8 cellular contexts compared by ENCODE assay signal in genomic region chr5:91383956-91384300, GRCh38. TPM values are rescaled to one million over a fixed set of nuclear protein-coding genes. Genes with fewer than 3 reads are reported as not detected.
DNase-seq lines count a peak whose midpoint lies in the region; ATAC-seq and TF ChIP-seq lines count a peak whose summit lies in the region.

No MANE protein-coding gene starts in this region.

- WGBS in aorta, 2 donors = 3% methylated on average over 7 of the region's 7 CpGs

- intact Hi-C loops in activated CD4-positive, alpha-beta T cell treated with anti-CD3 and anti-CD28 coated beads, Interleukin-2, amount 10 ng/mL, durations not matched to agents 24 days and 14 days (cut with micrococcal nuclease) = loop anchor here (1.0 to 5.0 kb wide), 6 partner anchors 23 to 912 kb away; partner anchors contain the start of genes MBLAC2 and POLR3G
- intact Hi-C loops in aorta (cut with DNase I) = loop anchor here (1.0 to 10.0 kb wide), 11 partner anchors 102 to 519 kb away; no protein-coding TSS in a partner anchor

- peaks cover 6% of the 10 kb centered on the region for H3K4me1 ChIP-seq in OCI-LY3 (ENCODE audit: low read length)
- H3K4me1 ChIP-seq in aorta (ENCODE audit: control insufficient read depth in 1 of 2, insufficient read depth in 2 of 2, low read length in 2 of 2) = no peaks in the 10 kb centered on the region

- peak overlapping the region; percentile 82 for H3K9ac ChIP-seq in OCI-LY3 (ENCODE audit: low read length)

- H3K9me3 ChIP-seq in OCI-LY3 (ENCODE audit: insufficient read depth, low read length) (no peaks in the 10 kb centered on the region), aorta (ENCODE audit: control insufficient read depth, low read length) (no peaks in the 10 kb centered on the region)

- H3K4me3 ChIP-seq in OCI-LY3 (ENCODE audit: low read length) = peak overlapping the region; percentile 96
- peak overlapping the region; percentile 82 for H3K4me3 ChIP-seq in choroid plexus epithelial cell (ENCODE audit: low read depth, low read length)
- peak overlapping the region; percentile 80 to 94 for H3K4me3 ChIP-seq in aorta (ENCODE audit: low read length in 2 of 2)

- peak overlapping the region; percentile 94 for H3K4me3 Mint-ChIP-seq in activated CD4-positive, alpha-beta T cell treated with anti-CD3 and anti-CD28 coated beads, Interleukin-2, amount 10 ng/mL, durations not matched to agents 24 days and 14 days
- peak overlapping the region; percentile 97 for H3K4me3 Mint-ChIP-seq in mesothelial cell of epicardium

- DNase-seq in activated CD4-positive, alpha-beta T cell treated with anti-CD3 and anti-CD28 coated beads, Interleukin-2, amount 10 ng/mL, durations not matched to agents 24 days and 14 days = peak; percentile 76
- DNase-seq in activated CD4-positive, alpha-beta T cell treated with anti-CD3 and anti-CD28 coated beads for 1 hour = no peak
- peak; percentile 42 for DNase-seq in choroid plexus epithelial cell (ENCODE audit: low read depth)
- DNase-seq in mesothelial cell of epicardium (ENCODE audit: low spot score in 2 of 2, unreplicated experiment in 2 of 2) = no peak
- DNase-seq in aorta = no peak
- DNase-seq in hepatic stellate cell (ENCODE audit: low spot score) = no peak
- no peak for DNase-seq in iPS-NIHi7 (ENCODE audit: extremely low spot score)

- H3K27me3 Mint-ChIP-seq in activated CD4-positive, alpha-beta T cell treated with anti-CD3 and anti-CD28 coated beads, Interleukin-2, amount 10 ng/mL, durations not matched to agents 24 days and 14 days = peaks cover 4% of the 10 kb centered on the region
- H3K27me3 Mint-ChIP-seq in mesothelial cell of epicardium (ENCODE audit: low read depth) = no peaks in the 10 kb centered on the region

- H3K27ac Mint-ChIP-seq in activated CD4-positive, alpha-beta T cell treated with anti-CD3 and anti-CD28 coated beads, Interleukin-2, amount 10 ng/mL, durations not matched to agents 24 days and 14 days = peak overlapping the region; percentile 99
- peak overlapping the region; percentile 99 for H3K27ac Mint-ChIP-seq in mesothelial cell of epicardium

- H3K36me3 Mint-ChIP-seq in activated CD4-positive, alpha-beta T cell treated with anti-CD3 and anti-CD28 coated beads, Interleukin-2, amount 10 ng/mL, durations not matched to agents 24 days and 14 days (ENCODE audit: low read depth) = peaks cover 2% of the 10 kb centered on the region
- no peaks in the 10 kb centered on the region for H3K36me3 Mint-ChIP-seq in mesothelial cell of epicardium

- peaks cover 2% of the 10 kb centered on the region for H3K36me3 ChIP-seq in OCI-LY3 (replicated peaks; ENCODE audit: low read depth, low read length)
- no peaks in the 10 kb centered on the region for H3K36me3 ChIP-seq in aorta (ENCODE audit: control insufficient read depth in 1 of 2, insufficient read depth in 2 of 2, low read length in 1 of 2)

- H3K27me3 ChIP-seq in OCI-LY3 (ENCODE audit: low read depth, low read length) (no peaks in the 10 kb centered on the region), aorta (ENCODE audit: control insufficient read depth in 1 of 2, insufficient read depth in 2 of 2, low read length in 1 of 2) (no peaks in the 10 kb centered on the region)

- peak overlapping the region; percentile 97 for H3K27ac ChIP-seq in OCI-LY3 (ENCODE audit: low read length)
- peak overlapping the region in 1 of 2 donors; percentile 93 for H3K27ac ChIP-seq in aorta (ENCODE audit: low read depth in 1 of 2, low read length in 2 of 2)

- H3K79me2 ChIP-seq in OCI-LY3 (ENCODE audit: low read length) = peaks cover 36% of the 10 kb centered on the region

- H3K9me3 Mint-ChIP-seq in activated CD4-positive, alpha-beta T cell treated with anti-CD3 and anti-CD28 coated beads, Interleukin-2, amount 10 ng/mL, durations not matched to agents 24 days and 14 days = no peaks in the 10 kb centered on the region
- H3K9me3 Mint-ChIP-seq in mesothelial cell of epicardium = peaks cover 4% of the 10 kb centered on the region

- no peak for ATAC-seq in aorta (ENCODE audit: low FRiP score)

- H2AFZ ChIP-seq in OCI-LY3 (ENCODE audit: low read depth, low read length) = peak overlapping the region; percentile 82; the same call in 1 of the 2 replicates

- H4K20me1 ChIP-seq in OCI-LY3 (ENCODE audit: insufficient read depth, low read length) = no peaks in the 10 kb centered on the region

- peak overlapping the region; percentile 75 for H3K4me2 ChIP-seq in OCI-LY3 (ENCODE audit: low read length)

- TF ChIP-seq CTCF in OCI-LY3 (IDR thresholded peaks at IDR 0.05; ENCODE audit: low read depth, low read length) (no peak), choroid plexus epithelial cell (conservative IDR thresholded peaks at IDR 0.05; ENCODE audit: low read depth, low read length) (no peak), mesothelial cell of epicardium (IDR thresholded peaks at IDR 0.05; ENCODE audit: unreplicated experiment) (no peak)

- H3K4me1 Mint-ChIP-seq in activated CD4-positive, alpha-beta T cell treated with anti-CD3 and anti-CD28 coated beads, Interleukin-2, amount 10 ng/mL, durations not matched to agents 24 days and 14 days = peaks cover 20% of the 10 kb centered on the region
- peaks cover 17% of the 10 kb centered on the region for H3K4me1 Mint-ChIP-seq in mesothelial cell of epicardium

RNA-seq across cellular contexts. Expression of gene ARRDC3, which starts 0.8 kb away (rescaled TPM):
- total RNA-seq in activated CD4-positive, alpha-beta T cell treated with anti-CD3 and anti-CD28 coated beads, Interleukin-2, amount 10 ng/mL, durations not matched to agents 24 days and 14 days = 12.4 and 13.1 TPM in 2 replicates
- total RNA-seq in mesothelial cell of epicardium (43.8 to 49.9 TPM (median 45.9 TPM) in 3 replicates), aorta (10 to 100 TPM; 45.6 to 72.2 TPM)
- polyA plus RNA-seq in aorta = 10 to 100 TPM; 11.4 to 13.0 TPM

Comparison
In these comparisons a context has a peak if more than half of its experiments do, and no peak if none do; other contexts are left out.
1. DNase-seq: peak in activated CD4-positive, alpha-beta T cell treated with anti-CD3 and anti-CD28 coated beads, Interleukin-2, amount 10 ng/mL, durations not matched to agents 24 days and 14 days (single experiment) and choroid plexus epithelial cell (single experiment); none in activated CD4-positive, alpha-beta T cell treated with anti-CD3 and anti-CD28 coated beads for 1 hour (single experiment), mesothelial cell of epicardium (0 of 2), aorta (0 of 2), hepatic stellate cell (single experiment) and iPS-NIHi7 (single experiment).
2. Peak in every context shown above with its lines, with median percentiles within 50 percentile points of each other: H3K4me3 ChIP-seq.